Comparison of ENCODE assay signal across 15 cellular contexts in the genomic region with DNA sequence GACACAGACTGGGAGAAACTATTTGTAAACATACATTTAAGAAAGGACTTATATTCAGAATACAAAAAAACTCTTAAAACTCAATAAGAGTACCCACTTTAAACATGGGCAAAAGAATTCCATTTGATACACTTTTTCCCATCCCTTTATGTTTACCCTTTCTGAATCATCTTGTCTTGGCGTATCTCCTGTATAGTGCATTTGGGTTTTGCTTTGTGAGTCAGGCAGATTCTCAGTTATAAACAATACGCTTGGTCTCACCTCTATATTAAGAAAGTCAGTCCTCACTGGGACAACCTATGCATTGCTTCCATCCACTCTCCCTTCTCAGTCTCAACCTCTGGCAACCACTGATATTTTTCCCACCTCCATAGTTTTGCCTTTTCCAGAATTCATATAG. TPM values are rescaled to one million over a fixed set of nuclear protein-coding genes. Genes with fewer than 3 reads are reported as not detected.
DNase-seq lines count a peak whose midpoint lies in the region; ATAC-seq, FAIRE-seq and TF ChIP-seq lines count a peak whose summit lies in the region.
"Had no signal": no experiment of that assay in that cellular context is flagged by ENCODE, and none has a peak within 500 bp of the region (broad histone marks: within the 10 kb centered on the region; RNA-seq: fewer than 3 reads in every experiment).

No MANE protein-coding gene starts in this region.

- no peak overlapping the region for H2BK5ac ChIP-seq in IMR-90 (ENCODE audit: low read depth, low read length, poor library complexity, severe bottlenecking)

- no peak overlapping the region for H2AK5ac ChIP-seq in IMR-90 (ENCODE audit: low read depth, low read length)

- no peak overlapping the region for H4K5ac ChIP-seq in IMR-90 (ENCODE audit: low read depth, low read length)

- no peak overlapping the region for H2BK120ac ChIP-seq in IMR-90 (ENCODE audit: low read depth, low read length)

- TF ChIP-seq POLR2A in GM12892 (IDR thresholded peaks at IDR 0.05; ENCODE audit: low read depth, low read length) = no peak
- TF ChIP-seq POLR2A in IMR-90 (IDR thresholded peaks at IDR 0.05; ENCODE audit: low read depth, low read length) = no peak
- no peak for TF ChIP-seq POLR2A in spleen (IDR thresholded peaks at IDR 0.05)

- H3K4me3 ChIP-seq in IMR-90 (ENCODE audit: insufficient read depth, low read depth, low read length) (no peak overlapping the region), epithelial cell of esophagus (ENCODE audit: low read length) (no peak overlapping the region), osteoblast (ENCODE audit: insufficient read depth, low read length) (no peak overlapping the region), spleen (no peak overlapping the region)
- H3K4me3 ChIP-seq: HAP-1 had no signal

- no peak overlapping the region for H3K18ac ChIP-seq in IMR-90 (ENCODE audit: low read depth, low read length)

- no peak overlapping the region for H4K8ac ChIP-seq in IMR-90 (ENCODE audit: low read depth in 2 of 2, low read length in 2 of 2)

- CTCF ChIA-PET in IMR-90 (lab: Yijun Ruan, JAX) = no interaction called here

- no peak overlapping the region for H2AK9ac ChIP-seq in IMR-90 (replicated peaks; ENCODE audit: low read depth, low read length, poor library complexity)

- WGBS in IMR-90 (ENCODE audit: extremely low coverage in 2 of 2, insufficient read length in 1 of 2), 2 experiments = no CpG with 5 or more reads among the region's 2 CpGs
- WGBS in spleen, 5 donors = 96 to 99% (median 97%) methylated on average over 2 of the region's 2 CpGs

- no peak for TF ChIP-seq CTCF in IMR-90 (conservative IDR thresholded peaks at IDR 0.05; ENCODE audit: low read depth, low read length)
- TF ChIP-seq CTCF in epithelial cell of esophagus (IDR thresholded peaks at IDR 0.05; ENCODE audit: insufficient read depth, low read depth, low read length, missing control alignments) = no peak
- no peak for TF ChIP-seq CTCF in osteoblast (IDR thresholded peaks at IDR 0.05; ENCODE audit: extremely low read depth, low read depth, low read length)
- TF ChIP-seq CTCF in spleen (IDR thresholded peaks at IDR 0.05 in 8 of 11, conservative IDR thresholded peaks at IDR 0.05 in 3 of 11) = no peak

- H3K4me1 ChIP-seq in IMR-90 (ENCODE audit: control insufficient read depth, insufficient read depth, low read length) = peaks cover 2% of the 10 kb centered on the region
- H3K4me1 ChIP-seq in osteoblast (ENCODE audit: insufficient read depth, low read length) = peaks cover 8% of the 10 kb centered on the region
- no peaks in the 10 kb centered on the region for H3K4me1 ChIP-seq in spleen
- H3K4me1 ChIP-seq: HAP-1 had no signal

- no peak overlapping the region for H3K56ac ChIP-seq in IMR-90 (ENCODE audit: extremely low read depth, insufficient read depth, low read length)

- H3K9ac ChIP-seq in IMR-90 (ENCODE audit: low read depth, low read length) = no peak overlapping the region

- no peak overlapping the region for H3K4ac ChIP-seq in IMR-90 (ENCODE audit: low read depth, low read length)

- H4K20me1 ChIP-seq in IMR-90 (ENCODE audit: insufficient read depth, low read length) (no peaks in the 10 kb centered on the region), osteoblast (ENCODE audit: insufficient read depth, low read length) (no peaks in the 10 kb centered on the region)

- H3K4me2 ChIP-seq in IMR-90 (ENCODE audit: low read depth, low read length) = no peak overlapping the region
- no peak overlapping the region for H3K4me2 ChIP-seq in osteoblast (ENCODE audit: insufficient read depth, low read length)

- no TSS peak for BruUV-seq in IMR-90 (replicated peaks; lab: Mats Ljungman, UMichigan)

- H3K9me3 ChIP-seq in IMR-90 (ENCODE audit: control insufficient read depth, insufficient read depth, low read length) (no peaks in the 10 kb centered on the region), osteoblast (ENCODE audit: low read depth, low read length) (no peaks in the 10 kb centered on the region), spleen (no peaks in the 10 kb centered on the region)
- H3K9me3 ChIP-seq: HAP-1 had no signal

- no peak for TF ChIP-seq RAD21 in IMR-90 (IDR thresholded peaks at IDR 0.05; ENCODE audit: low read length)

- H3K36me3 ChIP-seq in IMR-90 (ENCODE audit: control insufficient read depth, insufficient read depth, low read length) (no peaks in the 10 kb centered on the region), osteoblast (ENCODE audit: insufficient read depth, low read length) (no peaks in the 10 kb centered on the region), spleen (no peaks in the 10 kb centered on the region)
- H3K36me3 ChIP-seq: HAP-1 had no signal

- H2BK20ac ChIP-seq in IMR-90 (ENCODE audit: low read depth, low read length) = no peak overlapping the region

- ATAC-seq in IMR-90 (ENCODE audit: low read depth) (peak; percentile 37; the same call in 1 of the 2 replicates), HG02610 (IDR thresholded peaks at IDR 0.05; ENCODE audit: unreplicated experiment) (no peak)
- ATAC-seq: CD8-positive, alpha-beta T cell had no signal

- no peak overlapping the region for H2AFZ ChIP-seq in IMR-90 (replicated peaks; ENCODE audit: low read length, poor library complexity)
- H2AFZ ChIP-seq in osteoblast (ENCODE audit: low read length) = no peak overlapping the region

- no peak overlapping the region for H3K14ac ChIP-seq in IMR-90 (replicated peaks; ENCODE audit: low read depth, low read length)

- DNase-seq in GM12892 (ENCODE audit: insufficient read length) (no peak), IMR-90 (peak; percentile 67), epithelial cell of esophagus (ENCODE audit: low read depth) (peak; percentile 43), epidermal melanocyte (ENCODE audit: insufficient read length, low spot score) (no peak), osteoblast (ENCODE audit: insufficient read length, low spot score, missing footprints) (no peak), spleen (no peak)
- DNase-seq: CD8-positive, alpha-beta T cell; COR-L47; DND-41; KG1 had no signal

- H3K79me2 ChIP-seq in osteoblast (ENCODE audit: insufficient read depth, low read length) = no peaks in the 10 kb centered on the region

- peak; percentile 5 for FAIRE-seq in GM12892 (lab: Jason Lieb, UNC)
- FAIRE-seq: GM18507, H1 had no signal

- no peak overlapping the region for H3K23ac ChIP-seq in IMR-90 (ENCODE audit: low read depth, low read length)

- H3K27ac ChIP-seq in IMR-90 (ENCODE audit: insufficient read depth, low read length) (no peak overlapping the region), osteoblast (ENCODE audit: low read depth, low read length) (no peak overlapping the region), spleen (no peak overlapping the region)

- in situ Hi-C loops in IMR-90 (cut with MboI; ENCODE audit: low sequenced_read_pairs) = no loop called here

- H2BK15ac ChIP-seq in IMR-90 (ENCODE audit: low read depth, low read length) = no peak overlapping the region

- POLR2A ChIA-PET in IMR-90 (lab: Charles Lee; ENCODE audit: unreplicated experiment) = interaction anchor here (0.6 kb wide), 1 partner anchor 45 kb away, joined by 4 read pairs; no protein-coding TSS in a partner anchor

- H3K27me3 ChIP-seq in IMR-90 (ENCODE audit: control insufficient read depth, insufficient read depth, low read length) (no peaks in the 10 kb centered on the region), osteoblast (ENCODE audit: insufficient read depth, low read length) (no peaks in the 10 kb centered on the region), spleen (replicated peaks in 1 of 7) (no peaks in the 10 kb centered on the region)

- dilution Hi-C loops in IMR-90 (cut with HindIII; ENCODE audit: low sequenced_read_pairs, unreplicated experiment) = no loop called here

- no peak overlapping the region for H4K91ac ChIP-seq in IMR-90 (ENCODE audit: insufficient read depth, low read depth, low read length)

- no peaks in the 10 kb centered on the region for H3K9me1 ChIP-seq in IMR-90 (ENCODE audit: insufficient read depth, low read length)

- intact Hi-C loops in IMR-90 (cut with micrococcal nuclease) = no loop called here
- intact Hi-C loops in spleen (cut with DNase I; ENCODE audit: low total_unique reads) = no loop called here

- no peaks in the 10 kb centered on the region for H3K79me1 ChIP-seq in IMR-90 (ENCODE audit: low read depth in 1 of 2, low read length in 2 of 2)

TF ChIP-seq in IMR-90, 13 proteins besides CTCF, POLR2A, EP300 and RAD21:
- TF ChIP-seq FOS (IDR thresholded peaks at IDR 0.05; ENCODE audit: low read depth, low read length) (0 out of 2 replicates have a peak, but pooled peaks have one; percentile 30), RFX5 (IDR thresholded peaks at IDR 0.05; ENCODE audit: low read depth, low read length) (no peak)
TF ChIP-seq in IMR-90: peak in this region for 1.

RNA-seq across cellular contexts. Expression of gene ADAMTS6, which starts 27.3 kb away (rescaled TPM):
- 1.7 TPM for polyA plus RNA-seq in GM12892 (2012; ENCODE audit: missing spikeins)
- total RNA-seq in IMR-90 (2012; rRNA removed) (160 and 173 TPM in 2 replicates), osteoblast (135 and 150 TPM in 2 replicates), spleen (10 to 100 TPM in 2 of 7 donors, 1 to 10 TPM in 5; 5.4 to 16.4 (median 8.7) TPM)
- polyA plus RNA-seq in IMR-90 (2012; rRNA removed) (21.0 and 23.9 TPM in 2 replicates), spleen (1 to 10 TPM; 1.1 to 2.6 (median 2.4) TPM)
- polyA plus RNA-seq in IMR-90 (2012; cell fraction: cytosol; rRNA removed) = 6.9 and 9.7 TPM in 2 replicates
- polyA plus RNA-seq in IMR-90 (2012; cell fraction: nucleus; rRNA removed; ENCODE audit: low replicate concordance) = 89.0 and 171 TPM in 2 replicates
- polyA plus RNA-seq: CD14-positive monocyte had no signal

RNA-seq across cellular contexts. Expression of gene CENPK, which starts 54.0 kb away (rescaled TPM):
- 61.2 TPM for polyA plus RNA-seq in GM12892 (2012; ENCODE audit: missing spikeins)
- total RNA-seq in IMR-90 (2012; rRNA removed) (5.6 and 13.6 TPM in 2 replicates), osteoblast (8.5 and 11.9 TPM in 2 replicates), spleen (10 to 100 TPM in 5 of 7 donors, 1 to 10 TPM in 2; 8.3 to 16.9 (median 10.5) TPM)
- polyA plus RNA-seq in IMR-90 (2012; rRNA removed) (6.6 and 9.4 TPM in 2 replicates), spleen (1 to 10 TPM; 7.6 to 9.0 (median 7.7) TPM)
- 0.35 and 0.45 TPM in 2 replicates for polyA plus RNA-seq in IMR-90 (2012; cell fraction: cytosol; rRNA removed)
- polyA plus RNA-seq in IMR-90 (2012; cell fraction: nucleus; rRNA removed; ENCODE audit: low replicate concordance) = 0.64 and 4.4 TPM in 2 replicates

RNA-seq across cellular contexts. Expression of gene PPWD1, which starts 54.1 kb away (rescaled TPM):
- 33.9 TPM for polyA plus RNA-seq in GM12892 (2012; ENCODE audit: missing spikeins)
- total RNA-seq in IMR-90 (2012; rRNA removed) (17.9 and 30.8 TPM in 2 replicates), osteoblast (35.8 and 40.1 TPM in 2 replicates), spleen (100 to 1,000 TPM in 1 of 7 donors, 10 to 100 TPM in 6; 41.0 to 108 (median 57.1) TPM)
- polyA plus RNA-seq in IMR-90 (2012; rRNA removed) (8.4 and 12.5 TPM in 2 replicates), spleen (10 to 100 TPM; 27.6 to 61.8 (median 37.8) TPM)
- polyA plus RNA-seq in IMR-90 (2012; cell fraction: cytosol; rRNA removed) = 0.41 and 1.5 TPM in 2 replicates
- polyA plus RNA-seq in IMR-90 (2012; cell fraction: nucleus; rRNA removed; ENCODE audit: low replicate concordance) = 2.2 and 36.8 TPM in 2 replicates

Comparison
In these comparisons a context has a peak if more than half of its experiments do, and no peak if none do; other contexts are left out.
1. DNase-seq: peak in IMR-90 (single experiment) and epithelial cell of esophagus (single experiment); none in GM12892 (single experiment), epidermal melanocyte (single experiment), osteoblast (single experiment) and spleen (single experiment).